ENCODE assay signal across 14 cellular contexts in genomic region chr17:42142371-42142896, GRCh38. TPM values are rescaled to one million over a fixed set of nuclear protein-coding genes. Genes with fewer than 3 reads are reported as not detected.
DNase-seq lines count a peak whose midpoint lies in the region; ATAC-seq lines count a peak whose summit lies in the region.
"Had no signal": no experiment of that assay in that cellular context is flagged by ENCODE, and none has a peak within 500 bp of the region (broad histone marks: within the 10 kb centered on the region; RNA-seq: fewer than 3 reads in every experiment).

No MANE protein-coding gene starts in this region.

- H2AFZ ChIP-seq in trophoblast cell (ENCODE audit: insufficient read depth, low read length, poor library complexity), result no peak overlapping the region

- H3K36me3 ChIP-seq in trophoblast cell (ENCODE audit: control insufficient read depth in 1 of 2, insufficient read depth in 2 of 2, low read length in 2 of 2), result peaks cover 19 to 22% of the 10 kb centered on the region in 2 experiments
- H3K36me3 ChIP-seq: uterus had no signal

- no peak overlapping the region for H3K4me2 ChIP-seq in trophoblast cell (ENCODE audit: low read length)

- no peaks in the 10 kb centered on the region for H3K27me3 ChIP-seq in trophoblast cell (ENCODE audit: insufficient read depth, low read length)
- H3K27me3 ChIP-seq: uterus had no signal

- no peaks in the 10 kb centered on the region for H3K27me3 Mint-ChIP-seq in T-helper 17 cell
- H3K27me3 Mint-ChIP-seq: activated naive CD8-positive, alpha-beta T cell treated with anti-CD3 and anti-CD28 coated beads, Interleukin-2, amount 10 ng/mL, durations not matched to agents 7 days and 5 days had no signal

- no peak overlapping the region for H3K4me3 Mint-ChIP-seq in T-helper 17 cell
- H3K4me3 Mint-ChIP-seq: activated naive CD8-positive, alpha-beta T cell treated with anti-CD3 and anti-CD28 coated beads, Interleukin-2, amount 10 ng/mL, durations not matched to agents 7 days and 5 days had no signal

- H2BK5ac ChIP-seq in trophoblast cell (ENCODE audit: low read depth, low read length, poor library complexity), result no peak overlapping the region

- no peaks in the 10 kb centered on the region for H3K79me1 ChIP-seq in trophoblast cell (ENCODE audit: low read length)

- no peak overlapping the region for H2BK120ac ChIP-seq in trophoblast cell (ENCODE audit: insufficient read depth, low read length, poor library complexity)

- H2AK5ac ChIP-seq in trophoblast cell (ENCODE audit: low read length), result no peak overlapping the region

- H3K4me1 ChIP-seq in trophoblast cell (ENCODE audit: control insufficient read depth in 1 of 2, insufficient read depth in 2 of 2, low read length in 2 of 2), result peaks cover 9% of the 10 kb centered on the region in 2 experiments

- no peak overlapping the region for H3K4ac ChIP-seq in trophoblast cell (ENCODE audit: low read depth, low read length)

- DNase-seq in CD1c-positive myeloid dendritic cell (ENCODE audit: extremely low spot score), result peak; percentile 18
- DNase-seq in T-helper 17 cell, result no peak
- peak; percentile 78 for DNase-seq in fibroblast of peridontal ligament (ENCODE audit: extremely low read depth)
- peak; percentile 94 to 95 for DNase-seq in trophoblast cell
- DNase-seq in NCI-H2029 (lab: John Stamatoyannopoulos, UW), result no peak
- DNase-seq: activated naive CD8-positive, alpha-beta T cell treated with anti-CD3 and anti-CD28 coated beads, Interleukin-2, amount 10 ng/mL, durations not matched to agents 7 days and 5 days; DMS153; NCI-H1436; uterus had no signal

- peak overlapping the region; percentile 81 for H3K27ac Mint-ChIP-seq in T-helper 17 cell
- H3K27ac Mint-ChIP-seq: activated naive CD8-positive, alpha-beta T cell treated with anti-CD3 and anti-CD28 coated beads, Interleukin-2, amount 10 ng/mL, durations not matched to agents 7 days and 5 days had no signal

- H3K14ac ChIP-seq in trophoblast cell (ENCODE audit: low read length), result no peak overlapping the region

- no CpG with 5 or more reads among the region's 7 CpGs for WGBS in trophoblast cell (ENCODE audit: extremely low coverage, insufficient coverage, insufficient read length)

- no peak overlapping the region for H3K23ac ChIP-seq in trophoblast cell (ENCODE audit: low read length)

- H3K9me3 ChIP-seq in T-helper 17 cell (ENCODE audit: control insufficient read depth, low read length, poor library complexity, severe bottlenecking), result no peaks in the 10 kb centered on the region
- no peaks in the 10 kb centered on the region for H3K9me3 ChIP-seq in trophoblast cell (ENCODE audit: insufficient read depth, low read depth, low read length)
- H3K9me3 ChIP-seq: uterus had no signal

- no peak overlapping the region for H2BK12ac ChIP-seq in trophoblast cell (ENCODE audit: low read length)

- no peak overlapping the region for H3K18ac ChIP-seq in trophoblast cell (ENCODE audit: low read length)

- H4K91ac ChIP-seq in trophoblast cell (ENCODE audit: low read depth, low read length), result no peak overlapping the region

- H4K12ac ChIP-seq in trophoblast cell (ENCODE audit: low read depth, low read length), result no peak overlapping the region

- H3K27ac ChIP-seq in trophoblast cell (ENCODE audit: low read depth, low read length), result peak overlapping the region; percentile 7
- H3K27ac ChIP-seq: uterus had no signal

- H3K36me3 Mint-ChIP-seq in T-helper 17 cell (ENCODE audit: low read depth), result peaks cover 4% of the 10 kb centered on the region

- H3K9ac ChIP-seq in trophoblast cell (ENCODE audit: low read length), result no peak overlapping the region

- ATAC-seq in T-helper 17 cell, result no peak
- no peak for ATAC-seq in GM21576 (IDR thresholded peaks at IDR 0.05; ENCODE audit: unreplicated experiment)
- ATAC-seq in HG02759 (IDR thresholded peaks at IDR 0.05; ENCODE audit: unreplicated experiment), result no peak
- ATAC-seq in GM19023 (IDR thresholded peaks at IDR 0.05; ENCODE audit: unreplicated experiment), result no peak
- ATAC-seq: activated CD4-positive, CD25-positive, alpha-beta regulatory T cell treated with anti-CD3 and anti-CD28 coated beads, Interleukin-2, amount 50 U/mL, for 24 hours had no signal

- H3K4me3 ChIP-seq in trophoblast cell (ENCODE audit: low read depth, low read length), result no peak overlapping the region
- H3K4me3 ChIP-seq: uterus had no signal

- H3K4me1 Mint-ChIP-seq in T-helper 17 cell, result peaks cover 29% of the 10 kb centered on the region

- H4K8ac ChIP-seq in trophoblast cell (ENCODE audit: low read depth, low read length), result no peak overlapping the region

- H3K79me2 ChIP-seq in trophoblast cell (ENCODE audit: control insufficient read depth, insufficient read depth, low read length, poor library complexity), result peaks cover 2% of the 10 kb centered on the region

RNA-seq across cellular contexts. Expression of gene RAB5C, which starts 12.4 kb away (rescaled TPM):
- 10 to 100 TPM; 74.3 to 97.9 TPM for total RNA-seq in T-helper 17 cell
- polyA plus RNA-seq in trophoblast cell (2013), result 171 and 172 TPM in 2 replicates

RNA-seq across cellular contexts. Expression of gene HSPB9, which starts 19.8 kb away (rescaled TPM):
- not detected for total RNA-seq in T-helper 17 cell
- polyA plus RNA-seq in trophoblast cell (2013), result 0.01 and 0.03 TPM in 2 replicates
- total RNA-seq: RPMI7951 had no signal

RNA-seq across cellular contexts. Expression of gene KAT2A, which starts 21.3 kb away (rescaled TPM):
- total RNA-seq in T-helper 17 cell, result 10 to 100 TPM; 33.3 to 35.5 TPM
- 14.5 and 14.6 TPM in 2 replicates for polyA plus RNA-seq in trophoblast cell (2013)

RNA-seq across cellular contexts. Expression of gene DHX58, which starts 29.9 kb away (rescaled TPM):
- total RNA-seq in T-helper 17 cell, result 10 to 100 TPM; 16.9 to 24.0 TPM
- polyA plus RNA-seq in trophoblast cell (2013), result 0.10 and 0.22 TPM in 2 replicates

RNA-seq across cellular contexts. Expression of gene KCNH4, which starts 38.5 kb away (rescaled TPM):
- under 1 TPM; 0.45 to 0.94 TPM for total RNA-seq in T-helper 17 cell
- polyA plus RNA-seq in trophoblast cell (2013), result 0.01 TPM in 2 replicates

Comparison
In these comparisons a context has a peak if more than half of its experiments do, and no peak if none do; other contexts are left out.
1. DNase-seq: peak in CD1c-positive myeloid dendritic cell (single experiment), fibroblast of peridontal ligament (single experiment) and trophoblast cell (2 of 2); none in T-helper 17 cell (0 of 3) and NCI-H2029 (single experiment).